ENCODE assay signal across 7 cellular contexts in the genomic region with DNA sequence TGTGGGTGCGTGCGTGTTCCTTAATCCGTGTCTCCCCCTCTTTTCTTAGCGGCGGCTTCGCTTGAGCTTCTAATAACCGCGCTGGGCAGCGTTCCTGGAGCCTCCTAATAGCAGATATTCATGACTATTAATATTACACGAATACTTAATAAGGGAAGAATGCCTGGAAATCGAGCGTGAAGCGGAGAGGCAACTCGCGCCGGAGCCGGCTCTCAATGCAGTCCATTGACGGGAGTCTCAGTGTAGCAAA. TPM values are rescaled to one million over a fixed set of nuclear protein-coding genes. Genes with fewer than 3 reads are reported as not detected.
DNase-seq lines count a peak whose midpoint lies in the region; ATAC-seq and TF ChIP-seq lines count a peak whose summit lies in the region.

No MANE protein-coding gene starts in this region.

- peak; percentile 3 for ATAC-seq in GM21360 (IDR thresholded peaks at IDR 0.05; ENCODE audit: unreplicated experiment)

- no peaks in the 10 kb centered on the region for H3K79me2 ChIP-seq in osteoblast (ENCODE audit: insufficient read depth, low read length)

- H3K4me3 ChIP-seq in NT2/D1 (ENCODE audit: insufficient read length, low read depth), result peak overlapping the region; percentile 39
- peak overlapping the region; percentile 77 for H3K4me3 ChIP-seq in osteoblast (ENCODE audit: insufficient read depth, low read length)

- H3K9ac ChIP-seq in NT2/D1 (ENCODE audit: insufficient read length, low read depth), result peak overlapping the region; percentile 56

- H3K36me3 ChIP-seq in NT2/D1 (ENCODE audit: insufficient read depth, insufficient read length, low read length) (no peaks in the 10 kb centered on the region), osteoblast (ENCODE audit: insufficient read depth, low read length) (no peaks in the 10 kb centered on the region)

- H2AFZ ChIP-seq in osteoblast (ENCODE audit: low read length), result peak overlapping the region; percentile 89

- H3K4me1 ChIP-seq in NT2/D1 (ENCODE audit: insufficient read depth, insufficient read length) (peaks cover 2% of the 10 kb centered on the region), osteoblast (ENCODE audit: insufficient read depth, low read length) (peaks cover 8% of the 10 kb centered on the region)

- H3K27ac ChIP-seq in epithelial cell of prostate (peak overlapping the region; percentile 97), osteoblast (ENCODE audit: low read depth, low read length) (peak overlapping the region; percentile 4)

- H3K9me3 ChIP-seq in NT2/D1 (ENCODE audit: insufficient read depth, low read length) (no peaks in the 10 kb centered on the region; the same call in 1 of the 2 replicates), osteoblast (ENCODE audit: low read depth, low read length) (no peaks in the 10 kb centered on the region)

- no peak for DNase-seq in NT2/D1 (ENCODE audit: low read depth, low spot score)
- no peak for DNase-seq in epithelial cell of prostate (ENCODE audit: low read depth, low spot score)
- no peak for DNase-seq in osteoblast (ENCODE audit: insufficient read length, low spot score, missing footprints)
- DNase-seq in DMS114 treated with DMSO at 0.1 percent for 48 hours (lab: John Stamatoyannopoulos, UW; ENCODE audit: unreplicated experiment), result no peak
- no peak for DNase-seq in NK-92 treated with Interleukin-12 subunit alpha and Interleukin-12 subunit beta, amount 100 ng/mL, for 24 hours (lab: John Stamatoyannopoulos, UW)
- DNase-seq in activated CD4-positive, CD25-positive, alpha-beta regulatory T cell treated with anti-CD3 and anti-CD28 coated beads, Interleukin-2, amount 50 U/mL, for 72 hours, result no peak

- H3K4me2 ChIP-seq in osteoblast (ENCODE audit: insufficient read depth, low read length), result peak overlapping the region; percentile 95

- H4K20me1 ChIP-seq in osteoblast (ENCODE audit: insufficient read depth, low read length), result no peaks in the 10 kb centered on the region

- no peak for TF ChIP-seq CTCF in osteoblast (IDR thresholded peaks at IDR 0.05; ENCODE audit: extremely low read depth, low read depth, low read length)

- H3K27me3 ChIP-seq in NT2/D1 (ENCODE audit: insufficient read depth, insufficient read length) (peaks cover 90% of the 10 kb centered on the region), osteoblast (ENCODE audit: insufficient read depth, low read length) (peaks cover 96% of the 10 kb centered on the region)

RNA-seq across cellular contexts. Expression of gene TFAP2A, which starts 3.0 kb away (rescaled TPM):
- under 0.01 and 0.36 TPM in 2 replicates for total RNA-seq in osteoblast
